In the genomic region with DNA sequence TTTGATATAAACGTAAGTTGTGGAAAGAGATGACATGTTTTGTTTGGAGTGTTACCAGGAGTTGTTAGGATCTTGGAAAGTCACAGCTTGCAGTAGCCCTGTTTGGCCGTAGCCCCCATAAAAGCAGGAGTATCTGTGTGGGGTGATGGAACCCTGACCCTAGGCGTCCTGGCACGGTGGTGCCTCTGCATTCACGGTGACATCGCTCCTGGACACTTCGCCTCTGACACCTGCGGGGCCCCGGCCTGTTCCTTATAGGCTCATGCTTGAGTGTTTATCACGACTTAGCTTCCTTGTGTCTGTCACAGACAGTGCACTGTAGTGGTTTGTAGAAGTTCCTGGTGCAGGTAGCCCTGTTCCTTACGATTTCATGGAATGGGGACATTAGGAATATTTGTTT, we compare ENCODE assay signal across 25 cellular contexts.
"Had no signal": no experiment of that assay in that cellular context is flagged by ENCODE, and none has a peak within 500 bp of the region (broad histone marks: within the 10 kb centered on the region; RNA-seq: fewer than 3 reads in every experiment).

No MANE protein-coding gene starts in this region.

- H3K36me3 ChIP-seq: left lung, right lobe of liver, suprapubic skin, tibial nerve, vagina had no signal

- H3K9me3 ChIP-seq: left lung, neutrophil, right lobe of liver, suprapubic skin, tibial nerve, vagina had no signal

- H3K9me3 Mint-ChIP-seq: immature natural killer cell; natural killer cell; stimulated activated naive CD8-positive, alpha-beta T cell treated with anti-CD3 and anti-CD28 coated beads, Interleukin-15, amount 100 ng/mL, for 72 hours had no signal

- H3K27me3 Mint-ChIP-seq: brain; stimulated activated naive CD8-positive, alpha-beta T cell treated with anti-CD3 and anti-CD28 coated beads, Interleukin-15, amount 100 ng/mL, for 72 hours had no signal

- H3K4me1 ChIP-seq: vagina had no signal

- DNase-seq: activated effector memory CD4-positive, alpha-beta T cell treated with Interleukin-2 at 50 U/mL for 16 hours; activated naive CD4-positive, alpha-beta T cell treated with anti-CD3 and anti-CD28 coated beads, Interleukin-2, amount 50 U/mL, for 16 hours; activated T-cell treated with anti-CD3 and anti-CD28 coated beads, Interleukin-2, amount 50 U/mL, for 48 hours; caudate nucleus; effector memory CD4-positive, alpha-beta T cell; foreskin melanocyte; immature natural killer cell; kidney glomerular epithelial cell; left lung; mammary epithelial cell; midbrain; natural killer cell; right lobe of liver; stimulated activated CD4-positive, alpha-beta T cell treated with anti-CD3 and anti-CD28 coated beads, Interleukin-1b, Interleukin-23, amount 100 ng/mL, for 48 hours; stimulated activated naive CD8-positive, alpha-beta T cell treated with anti-CD3 and anti-CD28 coated beads, Interleukin-15, amount 100 ng/mL, for 72 hours; T-helper 9 cell had no signal

- H3K4me3 ChIP-seq: hepatocyte, left lung, right lobe of liver, skin epidermis, suprapubic skin, tibial nerve, vagina had no signal

- H3K4me3 Mint-ChIP-seq: brain; immature natural killer cell; natural killer cell; stimulated activated naive CD8-positive, alpha-beta T cell treated with anti-CD3 and anti-CD28 coated beads, Interleukin-15, amount 100 ng/mL, for 72 hours had no signal

- ATAC-seq: esophagus mucosa; natural killer cell; right lobe of liver; stimulated activated naive CD8-positive, alpha-beta T cell treated with anti-CD3 and anti-CD28 coated beads, Interleukin-15, amount 100 ng/mL, for 72 hours had no signal

- H3K27ac Mint-ChIP-seq: brain; immature natural killer cell; stimulated activated naive CD8-positive, alpha-beta T cell treated with anti-CD3 and anti-CD28 coated beads, Interleukin-15, amount 100 ng/mL, for 72 hours had no signal

- H3K27ac ChIP-seq: hepatocyte, neutrophil, parathyroid adenoma, right lobe of liver, skin epidermis, suprapubic skin, tibial nerve, vagina had no signal

- H3K27me3 ChIP-seq: hepatocyte, left lung, neutrophil, right lobe of liver, suprapubic skin, tibial nerve, vagina had no signal

- H3K36me3 Mint-ChIP-seq: immature natural killer cell, natural killer cell had no signal
